Comparison of ENCODE assay signal across 8 cellular contexts in genomic region chr9:135501261-135502167, GRCh38. TPM values are rescaled to one million over a fixed set of nuclear protein-coding genes. Genes with fewer than 3 reads are reported as not detected.
A peak's percentile ranks its signal among the peaks of the same experiment; 100 is the strongest.
DNase-seq lines count a peak whose midpoint lies in the region; ATAC-seq and TF ChIP-seq lines count a peak whose summit lies in the region.

No MANE protein-coding gene starts in this region.

- H3K4me3 ChIP-seq in SJSA1 = peak overlapping the region; percentile 77
- H3K4me3 ChIP-seq in esophagus muscularis mucosa = peak overlapping the region; percentile 85 to 100 (median 95)
- H3K4me3 ChIP-seq in neuron (ENCODE audit: low read length) = peak overlapping the region; percentile 83

- H3K27ac ChIP-seq in SJSA1 (0 out of 2 replicates have a peak overlapping the region, but pooled peaks have one; percentile 27), esophagus muscularis mucosa (replicated peaks in 1 of 4) (peak overlapping the region; percentile 78 to 85 (median 84))

- peaks cover 21% of the 10 kb centered on the region for H3K4me1 ChIP-seq in SJSA1 (replicated peaks)
- H3K4me1 ChIP-seq in esophagus muscularis mucosa = peaks cover 22 to 48% (median 37%) of the 10 kb centered on the region in 4 donors
- H3K4me1 ChIP-seq in neuron (ENCODE audit: insufficient read depth, low read length) = peaks cover 21% of the 10 kb centered on the region

- no peak for TF ChIP-seq EP300 in esophagus muscularis mucosa (IDR thresholded peaks at IDR 0.05)

- H3K27me3 ChIP-seq in SJSA1 (replicated peaks) (no peaks in the 10 kb centered on the region; the same call in 1 of the 2 replicates), esophagus muscularis mucosa (no peaks in the 10 kb centered on the region), neuron (ENCODE audit: insufficient read depth, low read length) (no peaks in the 10 kb centered on the region)

- H3K27ac Mint-ChIP-seq in activated T-cell treated with anti-CD3 and anti-CD28 coated beads, Interleukin-2, amount 50 U/mL, for 72 hours = peak overlapping the region; percentile 88

- peaks cover 2 to 8% of the 10 kb centered on the region in 2 donors for H3K36me3 Mint-ChIP-seq in activated T-cell treated with anti-CD3 and anti-CD28 coated beads, Interleukin-2, amount 50 U/mL, for 72 hours (ENCODE audit: insufficient read depth in 2 of 2)

- H3K27me3 Mint-ChIP-seq in activated T-cell treated with anti-CD3 and anti-CD28 coated beads, Interleukin-2, amount 50 U/mL, for 72 hours (ENCODE audit: low read depth) = no peaks in the 10 kb centered on the region

- H3K4me3 Mint-ChIP-seq in activated T-cell treated with anti-CD3 and anti-CD28 coated beads, Interleukin-2, amount 50 U/mL, for 72 hours = peak overlapping the region; percentile 90 to 98

- no peak for DNase-seq in activated T-cell treated with anti-CD3 and anti-CD28 coated beads, Interleukin-2, amount 50 U/mL, for 72 hours
- no peak for DNase-seq in activated T-cell treated with anti-CD3 and anti-CD28 coated beads, Interleukin-2, amount 50 U/mL, for 48 hours
- DNase-seq in SJSA1 (ENCODE audit: low read depth in 1 of 2, low spot score in 2 of 2) = no peak
- no peak for DNase-seq in esophagus muscularis mucosa (ENCODE audit: extremely low spot score)
- no peak for DNase-seq in SK-N-DZ (ENCODE audit: low spot score)

- no peak for TF ChIP-seq CTCF in esophagus muscularis mucosa (IDR thresholded peaks at IDR 0.05)

- H3K9me3 ChIP-seq in SJSA1 (replicated peaks) (no peaks in the 10 kb centered on the region), esophagus muscularis mucosa (no peaks in the 10 kb centered on the region), neuron (ENCODE audit: low read length) (no peaks in the 10 kb centered on the region)

- no peaks in the 10 kb centered on the region for H3K9me3 Mint-ChIP-seq in activated T-cell treated with anti-CD3 and anti-CD28 coated beads, Interleukin-2, amount 50 U/mL, for 72 hours

- no peak for TF ChIP-seq POLR2A in esophagus muscularis mucosa (IDR thresholded peaks at IDR 0.05; ENCODE audit: low read depth)

- WGBS in esophagus muscularis mucosa = 58% methylated on average over 20 of the region's 38 CpGs

- H3K4me1 Mint-ChIP-seq in activated T-cell treated with anti-CD3 and anti-CD28 coated beads, Interleukin-2, amount 50 U/mL, for 72 hours (ENCODE audit: low read depth) = peaks cover 17% of the 10 kb centered on the region

- H3K36me3 ChIP-seq in SJSA1 (peaks cover 48% of the 10 kb centered on the region), esophagus muscularis mucosa (peaks cover 9 to 43% (median 36%) of the 10 kb centered on the region in 4 donors), neuron (ENCODE audit: insufficient read depth, low read length) (peaks cover 33% of the 10 kb centered on the region)

- H2AFZ ChIP-seq in neuron (ENCODE audit: low read depth, low read length) = peak overlapping the region; percentile 83

- intact Hi-C loops in esophagus muscularis mucosa (cut with DNase I) = no loop called here

- no peak for ATAC-seq in activated T-cell treated with anti-CD3 and anti-CD28 coated beads, Interleukin-2, amount 50 U/mL, for 72 hours (replicated peaks in 1 of 2)
- ATAC-seq in HG03571 (IDR thresholded peaks at IDR 0.05; ENCODE audit: unreplicated experiment) (no peak), GM21825 (IDR thresholded peaks at IDR 0.05; ENCODE audit: unreplicated experiment) (no peak)

RNA-seq across cellular contexts. Expression of gene MRPS2, which starts 1.0 kb away (rescaled TPM):
- 10 to 100 TPM; 40.6 to 54.9 TPM for total RNA-seq in activated T-cell treated with anti-CD3 and anti-CD28 coated beads, Interleukin-2, amount 50 U/mL, for 72 hours
- 12.6 and 21.3 TPM in 2 replicates for total RNA-seq in SJSA1 (2014; rRNA removed; shearing (Covaris generic))
- 10 to 100 TPM; 19.5 to 47.3 (median 37.9) TPM for total RNA-seq in esophagus muscularis mucosa
- polyA plus RNA-seq in SK-N-DZ (2014; cell fraction: cytosol; rRNA removed) = 40.1 and 50.5 TPM in 2 replicates
- polyA plus RNA-seq in SK-N-DZ (2014; cell fraction: nucleus; rRNA removed) = 49.8 and 53.5 TPM in 2 replicates

RNA-seq across cellular contexts. Expression of gene LCN1, which starts 19.7 kb away (rescaled TPM):
- total RNA-seq in activated T-cell treated with anti-CD3 and anti-CD28 coated beads, Interleukin-2, amount 50 U/mL, for 72 hours = not detected
- total RNA-seq in SJSA1 (2014; rRNA removed; shearing (Covaris generic)) = not detected in 2 replicates
- not detected for total RNA-seq in esophagus muscularis mucosa
- polyA plus RNA-seq in SK-N-DZ (2014; cell fraction: cytosol; rRNA removed) = not detected in 2 replicates
- polyA plus RNA-seq in SK-N-DZ (2014; cell fraction: nucleus; rRNA removed) = not detected in 2 replicates

RNA-seq across cellular contexts. Expression of gene PPP1R26, which starts 21.9 kb away (rescaled TPM):
- 1 to 10 TPM in 1 of 2 donors, under 1 TPM in 1; 0.96 to 2.8 TPM for total RNA-seq in activated T-cell treated with anti-CD3 and anti-CD28 coated beads, Interleukin-2, amount 50 U/mL, for 72 hours
- total RNA-seq in SJSA1 (2014; rRNA removed; shearing (Covaris generic)) = 11.0 and 16.8 TPM in 2 replicates
- total RNA-seq in esophagus muscularis mucosa = 10 to 100 TPM in 3 of 4 donors, 1 to 10 TPM in 1; 10.0 to 31.1 (median 18.2) TPM
- 4.4 and 5.8 TPM in 2 replicates for polyA plus RNA-seq in SK-N-DZ (2014; cell fraction: cytosol; rRNA removed)
- 5.9 and 6.0 TPM in 2 replicates for polyA plus RNA-seq in SK-N-DZ (2014; cell fraction: nucleus; rRNA removed)

RNA-seq across cellular contexts. Expression of gene OBP2A, which starts 44.4 kb away (rescaled TPM):
- not detected for total RNA-seq in activated T-cell treated with anti-CD3 and anti-CD28 coated beads, Interleukin-2, amount 50 U/mL, for 72 hours
- not detected in 2 replicates for total RNA-seq in SJSA1 (2014; rRNA removed; shearing (Covaris generic))
- not detected for total RNA-seq in esophagus muscularis mucosa
- polyA plus RNA-seq in SK-N-DZ (2014; cell fraction: cytosol; rRNA removed) = not detected in 2 replicates
- not detected in 2 replicates for polyA plus RNA-seq in SK-N-DZ (2014; cell fraction: nucleus; rRNA removed)
